ENCODE assay signal across 3 cellular contexts in genomic region chr2:241816431-241817121, GRCh38.
TF ChIP-seq lines count a peak whose summit lies in the region.

No MANE protein-coding gene starts in this region.

TF ChIP-seq in SK-N-SH, 30 proteins besides CTCF, POLR2A, EP300 and RAD21:
- TF ChIP-seq POLR2AphosphoS5 (IDR thresholded peaks at IDR 0.05; ENCODE audit: low read depth, low read length) = no peak
- TF ChIP-seq RCOR1 (IDR thresholded peaks at IDR 0.05; ENCODE audit: low read length) = no peak
- no peak for TF ChIP-seq TCF12 (IDR thresholded peaks at IDR 0.05)
- TF ChIP-seq ZBTB33 (IDR thresholded peaks at IDR 0.05; ENCODE audit: borderline replicate concordance, low read depth) = no peak
- TF ChIP-seq SMC3 (IDR thresholded peaks at IDR 0.05; ENCODE audit: low read depth, low read length) = no peak
- no peak for TF ChIP-seq MAX (IDR thresholded peaks at IDR 0.05; ENCODE audit: low read depth)
- no peak for TF ChIP-seq RXRA (IDR thresholded peaks at IDR 0.05; ENCODE audit: borderline replicate concordance, low read depth)
- no peak for TF ChIP-seq USF2 (IDR thresholded peaks at IDR 0.05; ENCODE audit: borderline replicate concordance, low read depth, low read length)
- TF ChIP-seq MEF2A (IDR thresholded peaks at IDR 0.05; ENCODE audit: borderline replicate concordance, low read depth) = no peak

TF ChIP-seq in SK-N-SH treated with all-trans-retinoic acid at 6 μM for 48 hours, 23 proteins besides CTCF, POLR2A, EP300 and RAD21:
- TF ChIP-seq TSHZ2 (CRISPR knock-in tag; IDR thresholded peaks at IDR 0.05) (no peak), CSDC2 (CRISPR knock-in tag; IDR thresholded peaks at IDR 0.05) (no peak), PATZ1 (CRISPR knock-in tag; IDR thresholded peaks at IDR 0.05; ENCODE audit: borderline replicate concordance) (no peak), PPARA (CRISPR knock-in tag; IDR thresholded peaks at IDR 0.05; ENCODE audit: borderline replicate concordance) (no peak), POU6F1 (CRISPR knock-in tag; IDR thresholded peaks at IDR 0.05; ENCODE audit: borderline replicate concordance, low read depth) (no peak), TOX (CRISPR knock-in tag; IDR thresholded peaks at IDR 0.05; ENCODE audit: borderline replicate concordance) (no peak), ESRRG (CRISPR knock-in tag; IDR thresholded peaks at IDR 0.05) (no peak), CSRNP3 (CRISPR knock-in tag; IDR thresholded peaks at IDR 0.05) (no peak), ARNTL (CRISPR knock-in tag; IDR thresholded peaks at IDR 0.05; ENCODE audit: borderline replicate concordance, low read depth) (no peak), BACH2 (CRISPR knock-in tag; IDR thresholded peaks at IDR 0.05; ENCODE audit: borderline replicate concordance) (no peak), ZNF70 (CRISPR knock-in tag; IDR thresholded peaks at IDR 0.05) (no peak), TCF4 (CRISPR knock-in tag; IDR thresholded peaks at IDR 0.05; ENCODE audit: borderline replicate concordance) (no peak)

TF ChIP-seq in endothelial cell of umbilical vein, 7 proteins besides CTCF, POLR2A, EP300 and RAD21:
- TF ChIP-seq FOS (IDR thresholded peaks at IDR 0.05; ENCODE audit: borderline replicate concordance, insufficient read depth, low read length) = no peak
- TF ChIP-seq GATA2 (IDR thresholded peaks at IDR 0.05; ENCODE audit: insufficient read depth, insufficient read length, low read depth, low read length) = no peak
- no peak for TF ChIP-seq JUN (IDR thresholded peaks at IDR 0.05; ENCODE audit: borderline replicate concordance, insufficient read depth, insufficient read length, low read depth)
- TF ChIP-seq MAX (IDR thresholded peaks at IDR 0.05; ENCODE audit: insufficient read depth, insufficient read length) = no peak
